ENCODE assay signal across 20 cellular contexts in the genomic region with DNA sequence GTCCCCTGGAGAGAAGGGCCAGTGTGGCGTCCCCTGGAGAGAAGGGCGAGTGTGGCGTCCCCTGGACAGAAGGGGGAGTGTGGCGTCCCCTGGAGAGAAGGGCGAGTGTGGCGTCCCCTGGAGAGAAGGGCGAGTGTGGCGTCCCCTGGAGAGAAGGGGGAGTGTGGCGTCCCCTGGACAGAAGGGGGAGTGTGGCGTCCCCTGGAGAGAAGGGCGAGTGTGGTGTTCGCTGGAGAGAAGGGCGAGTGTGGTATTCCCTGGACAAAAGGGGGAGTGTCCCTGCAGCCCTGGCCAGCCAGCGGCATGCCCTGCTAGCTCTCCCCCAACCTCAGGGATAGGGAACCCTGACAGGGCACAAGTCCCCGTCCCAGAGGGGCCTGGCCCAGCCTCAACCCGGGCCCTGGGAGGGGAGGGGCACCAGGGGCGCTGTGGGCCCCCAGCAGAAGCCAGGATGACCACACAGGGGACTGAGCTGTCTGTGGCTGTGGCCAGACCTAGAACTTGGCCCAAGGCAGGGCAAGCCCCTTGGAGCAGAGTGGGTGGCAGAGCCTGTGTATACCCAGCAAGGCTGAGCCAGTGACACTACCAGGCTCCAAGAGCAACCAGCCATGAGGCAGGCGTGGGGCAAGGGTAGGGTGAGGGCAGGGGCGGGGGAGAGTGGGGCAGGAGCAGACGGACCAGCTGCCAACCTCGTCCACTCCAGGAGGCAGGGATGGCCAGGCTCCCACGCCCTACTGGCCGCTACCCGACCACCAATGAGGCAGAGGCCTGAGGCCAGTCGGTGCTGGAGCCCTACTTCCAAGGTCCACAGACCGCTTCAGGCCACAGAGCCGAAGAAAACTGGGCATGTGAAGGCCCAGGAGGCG.
"Had no signal": no experiment of that assay in that cellular context is flagged by ENCODE, and none has a peak within 500 bp of the region (broad histone marks: within the 10 kb centered on the region; RNA-seq: fewer than 3 reads in every experiment).

No MANE protein-coding gene starts in this region.

- ATAC-seq: activated CD8-positive, alpha-beta T cell treated with anti-CD3 and anti-CD28 coated beads, Interleukin-2, amount 10 ng/mL, durations not matched to agents 7 days and 5 days; pancreas had no signal

- H3K9me3 Mint-ChIP-seq: activated CD4-positive, alpha-beta T cell treated with anti-CD3 and anti-CD28 coated beads, Interleukin-2, amount 10 ng/mL, durations not matched to agents 24 days and 14 days; immature natural killer cell; mesothelial cell of epicardium; T-helper 2 cell treated with Interferon-gamma antibody and Interleukin-4, amounts not matched to agents 5 μg/mL and 100 μg/mL, for 36 hours had no signal

- H3K27me3 ChIP-seq: colonic mucosa, pancreas, stomach had no signal

- H3K27ac Mint-ChIP-seq: activated CD4-positive, alpha-beta T cell treated with anti-CD3 and anti-CD28 coated beads, Interleukin-2, amount 10 ng/mL, durations not matched to agents 24 days and 14 days; activated CD8-positive, alpha-beta T cell treated with anti-CD3 and anti-CD28 coated beads, Interleukin-2, amount 10 ng/mL, durations not matched to agents 7 days and 5 days; activated naive CD8-positive, alpha-beta T cell; T-helper 2 cell treated with Interferon-gamma antibody and Interleukin-4, amounts not matched to agents 5 μg/mL and 100 μg/mL, for 36 hours had no signal

- H3K4me3 ChIP-seq: colonic mucosa, lung, pancreas, stomach, thoracic aorta had no signal

- H3K9me3 ChIP-seq: colonic mucosa, pancreas, stomach, thoracic aorta had no signal

- H3K27me3 Mint-ChIP-seq: activated CD4-positive, alpha-beta T cell treated with anti-CD3 and anti-CD28 coated beads, Interleukin-2, amount 10 ng/mL, durations not matched to agents 24 days and 14 days; activated naive CD8-positive, alpha-beta T cell had no signal

- H3K27ac ChIP-seq: colonic mucosa, pancreas, stomach, thoracic aorta had no signal

- H3K4me3 Mint-ChIP-seq: activated CD4-positive, alpha-beta T cell treated with anti-CD3 and anti-CD28 coated beads, Interleukin-2, amount 10 ng/mL, durations not matched to agents 24 days and 14 days; activated CD8-positive, alpha-beta T cell treated with anti-CD3 and anti-CD28 coated beads, Interleukin-2, amount 10 ng/mL, durations not matched to agents 7 days and 5 days; activated naive CD8-positive, alpha-beta T cell; mesothelial cell of epicardium; T-helper 2 cell treated with Interferon-gamma antibody and Interleukin-4, amounts not matched to agents 5 μg/mL and 100 μg/mL, for 36 hours had no signal

- DNase-seq: activated CD4-positive, alpha-beta T cell treated with anti-CD3 and anti-CD28 coated beads, Interleukin-2, amount 10 ng/mL, durations not matched to agents 24 days and 14 days; activated CD4-positive, CD25-positive, alpha-beta regulatory T cell; activated CD8-positive, alpha-beta memory T cell treated with anti-CD3 and anti-CD28 coated beads, Interleukin-2, amount 50 U/mL, for 4 hours; activated CD8-positive, alpha-beta T cell treated with anti-CD3 and anti-CD28 coated beads, Interleukin-2, amount 10 ng/mL, durations not matched to agents 7 days and 5 days; activated gamma-delta T cell treated with Interleukin-2 at 50 U/mL for 16 hours; activated T-cell treated with anti-CD3 and anti-CD28 coated beads, Interleukin-2, amount 50 U/mL, for 48 hours; amniotic stem cell; central memory CD4-positive, alpha-beta T cell; colonic mucosa; foreskin fibroblast; immature natural killer cell; stimulated activated CD4-positive, alpha-beta T cell treated with anti-CD3 and anti-CD28 coated beads, Interleukin-12 subunit alpha, Interleukin-12 subunit beta, amount 100 ng/mL, for 4 hours; stimulated activated CD4-positive, alpha-beta T cell treated with anti-CD3 and anti-CD28 coated beads, Interleukin-2, amount 100 ng/mL, for 24 hours; stomach had no signal

- H3K36me3 Mint-ChIP-seq: activated naive CD8-positive, alpha-beta T cell; immature natural killer cell had no signal
